Comparison of ENCODE assay signal across 26 cellular contexts in genomic region chrX:19349263-19349662, GRCh38.
"Had no signal": no experiment of that assay in that cellular context is flagged by ENCODE, and none has a peak within 500 bp of the region (broad histone marks: within the 10 kb centered on the region; RNA-seq: fewer than 3 reads in every experiment).

No MANE protein-coding gene starts in this region.

- DNase-seq: activated CD4-positive, alpha-beta memory T cell treated with anti-CD3 and anti-CD28 coated beads for 36 hours; activated CD4-positive, alpha-beta T cell treated with anti-CD3 and anti-CD28 coated beads, Interleukin-2, amount 10 ng/mL, durations not matched to agents 7 days and 5 days; activated CD4-positive, CD25-positive, alpha-beta regulatory T cell; activated CD8-positive, alpha-beta memory T cell treated with anti-CD3 and anti-CD28 coated beads, Interleukin-2, amount 50 U/mL, for 4 hours; activated effector memory CD4-positive, alpha-beta T cell treated with Interleukin-2 at 50 U/mL for 16 hours; activated naive CD4-positive, alpha-beta T cell; activated T-cell treated with anti-CD3 and anti-CD28 coated beads, Interleukin-2, amount 50 U/mL, for 1 hour; amygdala; brain microvascular endothelial cell; NCI-H1092; NCI-H1417; NCI-H1930; NCI-H2171 treated with DMSO at 0.1 percent for 48 hours; NCI-H226; NCI-H526; NCI-H774; OCI-M1; RPMI8226; T-helper 1 cell had no signal

- H3K27me3 ChIP-seq: brain microvascular endothelial cell, cardiac muscle cell had no signal

- ATAC-seq: Panc1, Right ventricle myocardium inferior had no signal

- H3K4me3 Mint-ChIP-seq: activated CD4-positive, alpha-beta memory T cell treated with anti-CD3 and anti-CD28 coated beads for 36 hours; activated CD4-positive, alpha-beta T cell treated with anti-CD3 and anti-CD28 coated beads, Interleukin-2, amount 10 ng/mL, durations not matched to agents 7 days and 5 days; activated naive CD4-positive, alpha-beta T cell treated with anti-CD3 and anti-CD28 coated beads, Interleukin-2, amount 50 U/mL, for 24 hours; activated T-helper 1 cell treated with anti-CD3 and anti-CD28 coated beads, Interleukin-12 subunit alpha, Interleukin-12 subunit beta, Interleukin-2, Interleukin-4 antibody, amounts not matched to agents 30 ng/mL and 10 ng/mL and 1 ng/mL, durations not matched to agents 14 hours and 24 hours and 36 hours had no signal

- H3K36me3 Mint-ChIP-seq: activated naive CD4-positive, alpha-beta T cell treated with anti-CD3 and anti-CD28 coated beads, Interleukin-2, amount 50 U/mL, for 24 hours had no signal

- H3K27ac Mint-ChIP-seq: activated CD4-positive, alpha-beta T cell treated with anti-CD3 and anti-CD28 coated beads, Interleukin-2, amount 10 ng/mL, durations not matched to agents 7 days and 5 days; activated T-helper 1 cell treated with anti-CD3 and anti-CD28 coated beads, Interleukin-12 subunit alpha, Interleukin-12 subunit beta, Interleukin-2, Interleukin-4 antibody, amounts not matched to agents 30 ng/mL and 10 ng/mL and 1 ng/mL, durations not matched to agents 14 hours and 24 hours and 36 hours had no signal

- H3K4me3 ChIP-seq: cardiac muscle cell, SK-N-MC had no signal

- H3K27ac ChIP-seq: brain microvascular endothelial cell, cardiac muscle cell, SK-N-MC, VCaP had no signal

- H3K27me3 Mint-ChIP-seq: activated CD4-positive, alpha-beta memory T cell treated with anti-CD3 and anti-CD28 coated beads for 36 hours; activated CD4-positive, alpha-beta T cell treated with anti-CD3 and anti-CD28 coated beads, Interleukin-2, amount 10 ng/mL, durations not matched to agents 7 days and 5 days; activated naive CD4-positive, alpha-beta T cell treated with anti-CD3 and anti-CD28 coated beads, Interleukin-2, amount 50 U/mL, for 24 hours had no signal

- H3K9me3 Mint-ChIP-seq: activated CD4-positive, alpha-beta memory T cell treated with anti-CD3 and anti-CD28 coated beads for 36 hours; activated CD4-positive, alpha-beta T cell treated with anti-CD3 and anti-CD28 coated beads, Interleukin-2, amount 10 ng/mL, durations not matched to agents 7 days and 5 days; activated naive CD4-positive, alpha-beta T cell treated with anti-CD3 and anti-CD28 coated beads, Interleukin-2, amount 50 U/mL, for 24 hours; activated T-helper 1 cell treated with anti-CD3 and anti-CD28 coated beads, Interleukin-12 subunit alpha, Interleukin-12 subunit beta, Interleukin-2, Interleukin-4 antibody, amounts not matched to agents 30 ng/mL and 10 ng/mL and 1 ng/mL, durations not matched to agents 14 hours and 24 hours and 36 hours had no signal
